26 cellular contexts compared by ENCODE assay signal in genomic region chr5:88545348-88545747, GRCh38.
"Had no signal": no experiment of that assay in that cellular context is flagged by ENCODE, and none has a peak within 500 bp of the region (broad histone marks: within the 10 kb centered on the region; RNA-seq: fewer than 3 reads in every experiment).

No MANE protein-coding gene starts in this region.

- H3K27me3 ChIP-seq: adrenal gland, brain microvascular endothelial cell had no signal

- H3K9me3 ChIP-seq: adrenal gland had no signal

- DNase-seq: activated CD4-positive, alpha-beta memory T cell treated with anti-CD3 and anti-CD28 coated beads for 36 hours; activated CD4-positive, alpha-beta T cell treated with anti-CD3 and anti-CD28 coated beads for 36 hours; activated CD4-positive, alpha-beta T cell treated with anti-CD3 and anti-CD28 coated beads, Interleukin-2, amount 10 ng/mL, durations not matched to agents 24 days and 14 days; activated CD4-positive, CD25-positive, alpha-beta regulatory T cell; activated CD4-positive, CD25-positive, alpha-beta regulatory T cell treated with anti-CD3 and anti-CD28 coated beads, Interleukin-2, amount 50 U/mL, for 72 hours; activated CD8-positive, alpha-beta memory T cell treated with anti-CD3 and anti-CD28 coated beads, Interleukin-2, amount 10 ng/mL, durations not matched to agents 7 days and 5 days; activated CD8-positive, alpha-beta memory T cell treated with anti-CD3 and anti-CD28 coated beads, Interleukin-2, amount 50 U/mL, for 4 hours; activated CD8-positive, alpha-beta T cell treated with anti-CD3 and anti-CD28 coated beads, Interleukin-2, amount 10 ng/mL, durations not matched to agents 7 days and 5 days; activated effector memory CD4-positive, alpha-beta T cell treated with anti-CD3 and anti-CD28 coated beads, Interleukin-2, amount 50 U/mL, for 16 hours; activated naive CD4-positive, alpha-beta T cell treated with anti-CD3 and anti-CD28 coated beads for 36 hours; activated naive CD8-positive, alpha-beta T cell treated with anti-CD3 and anti-CD28 coated beads for 36 hours; activated naive CD8-positive, alpha-beta T cell treated with anti-CD3 and anti-CD28 coated beads, Interleukin-2, amount 50 U/mL, for 24 hours; activated T-cell treated with anti-CD3 and anti-CD28 coated beads, Interleukin-2, amount 50 U/mL, for 1 hour; activated T-cell treated with anti-CD3 and anti-CD28 coated beads, Interleukin-2, amount 50 U/mL, for 48 hours; adrenal gland; amygdala; aorta; brain microvascular endothelial cell; cortex of kidney; dermis blood vessel endothelial cell; effector CD4-positive, alpha-beta T cell; effector memory CD8-positive, alpha-beta T cell; foreskin fibroblast; hypothalamus; T1000 had no signal

- H3K36me3 ChIP-seq: adrenal gland, brain microvascular endothelial cell had no signal

- H3K4me1 ChIP-seq: adrenal gland had no signal

- H3K4me3 ChIP-seq: adrenal gland had no signal

- ATAC-seq: activated CD4-positive, alpha-beta T cell treated with anti-CD3 and anti-CD28 coated beads for 36 hours; activated CD8-positive, alpha-beta memory T cell treated with anti-CD3 and anti-CD28 coated beads, Interleukin-2, amount 10 ng/mL, durations not matched to agents 7 days and 5 days; activated CD8-positive, alpha-beta T cell treated with anti-CD3 and anti-CD28 coated beads, Interleukin-2, amount 10 ng/mL, durations not matched to agents 7 days and 5 days; activated naive CD8-positive, alpha-beta T cell treated with anti-CD3 and anti-CD28 coated beads, Interleukin-2, amount 50 U/mL, for 24 hours; effector memory CD8-positive, alpha-beta T cell; esophagus mucosa had no signal
